ENCODE assay signal across 8 cellular contexts in the genomic region with DNA sequence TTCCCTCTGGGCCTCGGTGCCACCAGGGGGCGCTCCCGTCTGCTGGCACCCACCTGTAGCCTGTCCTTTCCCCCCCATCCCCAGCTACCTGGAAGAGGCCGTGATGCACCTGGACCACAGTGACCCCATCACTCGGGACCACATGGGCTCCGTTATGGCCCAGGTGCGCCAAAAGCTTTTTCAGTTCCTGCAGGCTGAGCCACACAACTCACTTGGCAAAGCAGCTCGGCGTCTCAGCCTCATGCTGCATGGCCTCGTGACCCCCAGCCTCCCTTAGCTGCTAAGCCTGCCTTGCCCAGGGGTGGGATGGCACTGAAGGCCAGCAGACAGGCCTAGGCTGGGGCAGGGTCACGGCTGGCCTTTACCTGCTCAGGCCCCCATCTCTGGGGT. TPM values are rescaled to one million over a fixed set of nuclear protein-coding genes. Genes with fewer than 3 reads are reported as not detected.
DNase-seq lines count a peak whose midpoint lies in the region; ATAC-seq lines count a peak whose summit lies in the region.

No MANE protein-coding gene starts in this region.

- no peak overlapping the region for H3K4me3 ChIP-seq in MG63

- H3K27ac ChIP-seq in cingulate gyrus (ENCODE audit: low read depth, low read length): peak overlapping the region; percentile 95

- ATAC-seq in HG02852 (IDR thresholded peaks at IDR 0.05; ENCODE audit: unreplicated experiment): no peak

- no peaks in the 10 kb centered on the region for H3K9me3 ChIP-seq in MG63

- DNase-seq in EL (peak; percentile 37), MG63 (peak; percentile 18), midbrain (lab: John Stamatoyannopoulos, UW) (peak; percentile 33), NCI-H187 (lab: John Stamatoyannopoulos, UW) (no peak)
- peak; percentile 77 for DNase-seq in activated CD4-positive, alpha-beta T cell treated with anti-CD3 and anti-CD28 coated beads, Interleukin-2, amount 50 U/mL, for 1 hour
- peak; percentile 48 to 57 for DNase-seq in stimulated activated CD8-positive, alpha-beta memory T cell treated with anti-CD3 and anti-CD28 coated beads, Interleukin-7, amount 100 ng/mL, for 1 hour (ENCODE audit: low read depth in 2 of 2)

- H3K36me3 ChIP-seq in MG63: peaks cover 12% of the 10 kb centered on the region

- H3K27me3 ChIP-seq in MG63: no peaks in the 10 kb centered on the region

RNA-seq across cellular contexts. Expression of a gene that starts 0.8 kb away (rescaled TPM):
- not detected in 2 replicates for total RNA-seq in MG63 (2014; rRNA removed; shearing (Covaris generic); ENCODE audit: low replicate concordance)

RNA-seq across cellular contexts. Expression of a gene that starts 9.2 kb away (rescaled TPM):
- 3.1 and 13.8 TPM in 2 replicates for total RNA-seq in MG63 (2014; rRNA removed; shearing (Covaris generic); ENCODE audit: low replicate concordance)

RNA-seq across cellular contexts. Expression of a gene that starts 11.0 kb away (rescaled TPM):
- total RNA-seq in MG63 (2014; rRNA removed; shearing (Covaris generic); ENCODE audit: low replicate concordance): 19.8 and 38.6 TPM in 2 replicates

RNA-seq across cellular contexts. Expression of a gene that starts 36.4 kb away (rescaled TPM):
- total RNA-seq in MG63 (2014; rRNA removed; shearing (Covaris generic); ENCODE audit: low replicate concordance): 20.4 and 27.4 TPM in 2 replicates

RNA-seq across cellular contexts. Expression of a gene that starts 37.1 kb away (rescaled TPM):
- 55.9 and 178 TPM in 2 replicates for total RNA-seq in MG63 (2014; rRNA removed; shearing (Covaris generic); ENCODE audit: low replicate concordance)

Comparison
In these comparisons a context has a peak if more than half of its experiments do, and no peak if none do; other contexts are left out.
1. DNase-seq: peak in EL (single experiment), MG63 (single experiment), activated CD4-positive, alpha-beta T cell treated with anti-CD3 and anti-CD28 coated beads, Interleukin-2, amount 50 U/mL, for 1 hour (single experiment), midbrain (single experiment) and stimulated activated CD8-positive, alpha-beta memory T cell treated with anti-CD3 and anti-CD28 coated beads, Interleukin-7, amount 100 ng/mL, for 1 hour (2 of 2); none in NCI-H187 (0 of 2).